8 cellular contexts compared by ENCODE assay signal in the genomic region with DNA sequence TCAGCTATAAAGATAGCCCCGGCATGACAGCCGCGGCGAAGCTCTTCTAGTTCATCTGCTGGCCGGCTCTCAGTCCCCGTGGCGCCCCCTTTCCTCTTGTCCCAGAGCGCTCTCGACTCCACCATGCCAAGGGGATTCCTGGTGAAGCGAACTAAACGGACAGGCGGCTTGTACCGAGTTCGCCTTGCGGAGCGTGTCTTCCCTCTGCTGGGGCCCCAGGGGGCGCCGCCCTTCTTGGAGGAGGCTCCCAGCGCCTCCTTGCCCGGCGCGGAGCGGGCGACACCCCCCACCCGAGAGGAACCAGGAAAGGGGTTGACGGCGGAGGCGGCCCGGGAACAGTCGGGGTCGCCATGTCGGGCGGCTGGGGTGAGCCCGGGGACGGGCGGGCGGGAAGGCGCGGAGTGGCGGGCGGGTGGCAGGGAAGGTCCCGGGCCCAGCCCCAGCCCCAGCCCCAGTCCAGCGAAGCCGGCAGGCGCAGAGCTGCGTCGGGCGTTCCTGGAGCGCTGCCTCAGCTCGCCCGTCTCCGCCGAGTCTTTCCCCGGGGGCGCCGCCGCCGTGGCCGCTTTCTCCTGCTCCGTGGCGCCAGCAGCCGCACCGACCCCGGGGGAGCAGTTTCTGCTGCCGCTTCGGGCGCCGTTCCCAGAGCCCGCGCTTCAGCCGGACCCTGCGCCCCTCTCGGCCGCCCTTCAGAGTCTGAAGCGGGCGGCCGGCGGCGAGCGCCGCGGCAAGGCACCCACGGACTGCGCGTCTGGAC. TPM values are rescaled to one million over a fixed set of nuclear protein-coding genes. Genes with fewer than 3 reads are reported as not detected.
A peak's percentile ranks its signal among the peaks of the same experiment; 100 is the strongest.
DNase-seq lines count a peak whose midpoint lies in the region; ATAC-seq and TF ChIP-seq lines count a peak whose summit lies in the region.

A gene with protein sequence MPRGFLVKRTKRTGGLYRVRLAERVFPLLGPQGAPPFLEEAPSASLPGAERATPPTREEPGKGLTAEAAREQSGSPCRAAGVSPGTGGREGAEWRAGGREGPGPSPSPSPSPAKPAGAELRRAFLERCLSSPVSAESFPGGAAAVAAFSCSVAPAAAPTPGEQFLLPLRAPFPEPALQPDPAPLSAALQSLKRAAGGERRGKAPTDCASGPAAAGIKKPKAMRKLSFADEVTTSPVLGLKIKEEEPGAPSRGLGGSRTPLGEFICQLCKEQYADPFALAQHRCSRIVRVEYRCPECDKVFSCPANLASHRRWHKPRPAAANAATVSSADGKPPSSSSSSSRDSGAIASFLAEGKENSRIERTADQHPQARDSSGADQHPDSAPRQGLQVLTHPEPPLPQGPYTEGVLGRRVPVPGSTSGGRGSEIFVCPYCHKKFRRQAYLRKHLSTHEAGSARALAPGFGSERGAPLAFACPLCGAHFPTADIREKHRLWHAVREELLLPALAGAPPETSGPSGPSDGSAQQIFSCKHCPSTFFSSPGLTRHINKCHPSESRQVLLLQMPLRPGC (plus strand): TSS at position 35 of the 754 bp plus-strand sequence. CDS start 89 bp downstream, at position 124.

- no peak within 1 kb of the TSS for H2BK12ac ChIP-seq in trophoblast cell (ENCODE audit: low read length)

- no peak within 1 kb of the TSS for H4K8ac ChIP-seq in trophoblast cell (ENCODE audit: low read depth, low read length)

- ATAC-seq in GM19324 (IDR thresholded peaks at IDR 0.05; ENCODE audit: low FRiP score, unreplicated experiment) = peak; percentile 12
- peak; percentile 22 for ATAC-seq in activated CD8-positive, alpha-beta T cell treated with anti-CD3 and anti-CD28 coated beads for 36 hours

- H3K14ac ChIP-seq in trophoblast cell (ENCODE audit: low read length) = no peak within 1 kb of the TSS

- peaks cover 6% of the 10 kb centered on the region for H3K4me1 Mint-ChIP-seq in activated CD8-positive, alpha-beta T cell treated with anti-CD3 and anti-CD28 coated beads for 36 hours (ENCODE audit: low read depth)

- no peak within 1 kb of the TSS for H3K23ac ChIP-seq in trophoblast cell (ENCODE audit: low read length)

- no peak within 1 kb of the TSS for H4K91ac ChIP-seq in trophoblast cell (ENCODE audit: low read depth, low read length)

- H4K20me1 ChIP-seq in BLaER1 = peaks cover 26% of the 10 kb centered on the region

- H3K4ac ChIP-seq in trophoblast cell (ENCODE audit: low read depth, low read length) = no peak within 1 kb of the TSS

- H3K79me1 ChIP-seq in trophoblast cell (ENCODE audit: low read length) = no peaks in the 10 kb centered on the region

- POLR2A ChIA-PET in activated CD8-positive, alpha-beta T cell treated with anti-CD3 and anti-CD28 coated beads for 36 hours (lab: Charles Lee) = interaction anchor here (1.7 kb wide), 1 partner anchor 28 kb away, joined by 3 read pairs; no protein-coding TSS in a partner anchor

- peaks cover 19% of the 10 kb centered on the region for H3K4me1 ChIP-seq in BLaER1
- peaks cover 14 to 20% of the 10 kb centered on the region in 2 experiments for H3K4me1 ChIP-seq in trophoblast cell (ENCODE audit: control insufficient read depth in 1 of 2, insufficient read depth in 2 of 2, low read length in 2 of 2)

- H3K36me3 ChIP-seq in BLaER1 = no peaks in the 10 kb centered on the region
- H3K36me3 ChIP-seq in trophoblast cell (ENCODE audit: control insufficient read depth in 1 of 2, insufficient read depth in 2 of 2, low read length in 2 of 2) = no peaks in the 10 kb centered on the region

- CTCF ChIA-PET in activated CD8-positive, alpha-beta T cell treated with anti-CD3 and anti-CD28 coated beads for 36 hours (lab: Charles Lee) = interaction anchor here (1.0 to 1.4 kb wide), 4 partner anchors 18 to 283 kb away, joined by 3 to 4 read pairs (median 4); no protein-coding TSS in a partner anchor

- H3K36me3 Mint-ChIP-seq in activated CD8-positive, alpha-beta T cell treated with anti-CD3 and anti-CD28 coated beads for 36 hours (ENCODE audit: low read depth) = peaks cover 5% of the 10 kb centered on the region

- no peak within 1 kb of the TSS for H3K9ac ChIP-seq in BLaER1
- no peak within 1 kb of the TSS for H3K9ac ChIP-seq in trophoblast cell (ENCODE audit: low read length)

- peak in 1 of 2 experiments; percentile 32 for DNase-seq in HL-60 (ENCODE audit: low read depth in 1 of 2, low spot score in 1 of 2)
- peak; percentile 15 for DNase-seq in activated CD8-positive, alpha-beta T cell treated with anti-CD3 and anti-CD28 coated beads for 36 hours
- peak; percentile 37 for DNase-seq in foreskin melanocyte
- peak in 1 of 2 donors; percentile 1 for DNase-seq in trophoblast cell
- no peak for DNase-seq in mucosa of gallbladder (ENCODE audit: low spot score)
- DNase-seq in Ammon's horn (ENCODE audit: low spot score) = no peak

- H3K9me3 Mint-ChIP-seq in activated CD8-positive, alpha-beta T cell treated with anti-CD3 and anti-CD28 coated beads for 36 hours = no peaks in the 10 kb centered on the region

- H2AK5ac ChIP-seq in trophoblast cell (ENCODE audit: low read length) = no peak within 1 kb of the TSS

- H3K27me3 ChIP-seq in BLaER1 = peaks cover 58% of the 10 kb centered on the region
- peaks cover 30% of the 10 kb centered on the region for H3K27me3 ChIP-seq in HL-60 (ENCODE audit: insufficient read depth, poor library complexity, severe bottlenecking)
- peaks cover 36% of the 10 kb centered on the region for H3K27me3 ChIP-seq in trophoblast cell (ENCODE audit: insufficient read depth, low read length)

- H3K4me2 ChIP-seq in BLaER1 = peak within 1 kb of the TSS; percentile 99
- H3K4me2 ChIP-seq in trophoblast cell (ENCODE audit: low read length) = peak within 1 kb of the TSS; percentile 93

- H3K79me2 ChIP-seq in trophoblast cell (ENCODE audit: control insufficient read depth, insufficient read depth, low read length, poor library complexity) = no peaks in the 10 kb centered on the region

- peak within 1 kb of the TSS; percentile 69 for H3K4me3 Mint-ChIP-seq in activated CD8-positive, alpha-beta T cell treated with anti-CD3 and anti-CD28 coated beads for 36 hours

- H2BK120ac ChIP-seq in trophoblast cell (ENCODE audit: insufficient read depth, low read length, poor library complexity) = no peak within 1 kb of the TSS

- WGBS in trophoblast cell (ENCODE audit: extremely low coverage, insufficient coverage, insufficient read length) = no CpG with 5 or more reads among the region's 85 CpGs

- H3K4me3 ChIP-seq in BLaER1 (peak within 1 kb of the TSS; percentile 72), HL-60 (replicated peaks; ENCODE audit: insufficient read depth, low read length) (peak within 1 kb of the TSS; percentile 59), trophoblast cell (ENCODE audit: low read depth, low read length) (peak within 1 kb of the TSS; percentile 69)

- no peak within 1 kb of the TSS for H2BK5ac ChIP-seq in trophoblast cell (ENCODE audit: low read depth, low read length, poor library complexity)

- H3K27ac ChIP-seq in BLaER1 (no peak within 1 kb of the TSS), HL-60 (replicated peaks) (no peak within 1 kb of the TSS), trophoblast cell (ENCODE audit: low read depth, low read length) (no peak within 1 kb of the TSS)

- peaks cover 52% of the 10 kb centered on the region for H3K27me3 Mint-ChIP-seq in activated CD8-positive, alpha-beta T cell treated with anti-CD3 and anti-CD28 coated beads for 36 hours

- no peak for TF ChIP-seq CTCF in HL-60 (IDR thresholded peaks at IDR 0.05; ENCODE audit: insufficient read depth, low read length)
- TF ChIP-seq CTCF in activated CD8-positive, alpha-beta T cell treated with anti-CD3 and anti-CD28 coated beads for 36 hours (IDR thresholded peaks at IDR 0.05) = no peak

- peaks cover 11% of the 10 kb centered on the region for H3K9me3 ChIP-seq in BLaER1
- H3K9me3 ChIP-seq in trophoblast cell (ENCODE audit: insufficient read depth, low read depth, low read length) = peaks cover 3% of the 10 kb centered on the region

- H4K12ac ChIP-seq in trophoblast cell (ENCODE audit: low read depth, low read length) = no peak within 1 kb of the TSS

- H3K18ac ChIP-seq in trophoblast cell (ENCODE audit: low read length) = no peak within 1 kb of the TSS

- H3K27ac Mint-ChIP-seq in activated CD8-positive, alpha-beta T cell treated with anti-CD3 and anti-CD28 coated beads for 36 hours = no peak within 1 kb of the TSS

- peak within 1 kb of the TSS; percentile 76 for H2AFZ ChIP-seq in trophoblast cell (ENCODE audit: insufficient read depth, low read length, poor library complexity)

- intact Hi-C loops in activated CD8-positive, alpha-beta T cell treated with anti-CD3 and anti-CD28 coated beads for 36 hours (cut with micrococcal nuclease) = no loop called here

RNA-seq across cellular contexts. Expression of the gene that starts here (rescaled TPM):
- total RNA-seq in activated CD8-positive, alpha-beta T cell treated with anti-CD3 and anti-CD28 coated beads for 36 hours = not detected
- 0.01 TPM in 1 of 2 replicates, not detected in the other for polyA plus RNA-seq in trophoblast cell (2013)
- not detected for total RNA-seq in mucosa of gallbladder

Comparison
In these comparisons a context has a peak if more than half of its experiments do, and no peak if none do; other contexts are left out.
1. Peak in DNase-seq and ATAC-seq in activated CD8-positive, alpha-beta T cell treated with anti-CD3 and anti-CD28 coated beads for 36 hours; RNA of the gene not detected or under 1 TPM.